ENCODE assay signal across 1 cellular context in the genomic region with DNA sequence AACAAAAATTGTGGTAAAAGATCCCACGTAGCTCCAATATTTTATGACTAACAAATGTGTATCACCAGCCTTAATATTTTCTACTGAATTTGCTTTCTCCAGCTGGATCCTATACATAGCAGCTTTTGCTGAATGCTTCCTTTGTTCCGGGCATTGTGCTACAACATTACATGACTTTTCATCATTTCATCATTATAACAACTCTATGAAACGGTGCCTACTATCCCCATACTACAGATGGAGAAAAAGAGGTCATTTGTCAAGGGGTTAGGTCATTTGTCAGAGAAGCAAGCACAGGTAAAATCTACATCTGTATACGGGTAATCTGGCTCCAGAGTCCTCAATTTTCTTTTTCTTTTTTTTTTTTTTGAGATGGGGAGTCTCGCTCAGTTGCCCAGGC.
TF ChIP-seq lines count a peak whose summit lies in the region.

No MANE protein-coding gene starts in this region.

TF ChIP-seq in WTC11, 78 proteins besides CTCF, POLR2A, EP300 and RAD21 (continued from another document):
- no peak for TF ChIP-seq JUN (CRISPR knock-in tag; IDR thresholded peaks at IDR 0.05)
- no peak for TF ChIP-seq TEAD4 (CRISPR knock-in tag; IDR thresholded peaks at IDR 0.05)
- no peak for TF ChIP-seq MYBL2 (CRISPR knock-in tag; IDR thresholded peaks at IDR 0.05)
- no peak for TF ChIP-seq ETV6 (CRISPR knock-in tag; IDR thresholded peaks at IDR 0.05)
- no peak for TF ChIP-seq ZNF423 (CRISPR knock-in tag; IDR thresholded peaks at IDR 0.05)
- TF ChIP-seq CREM (CRISPR knock-in tag; IDR thresholded peaks at IDR 0.05): no peak
- TF ChIP-seq, protein P1, sequence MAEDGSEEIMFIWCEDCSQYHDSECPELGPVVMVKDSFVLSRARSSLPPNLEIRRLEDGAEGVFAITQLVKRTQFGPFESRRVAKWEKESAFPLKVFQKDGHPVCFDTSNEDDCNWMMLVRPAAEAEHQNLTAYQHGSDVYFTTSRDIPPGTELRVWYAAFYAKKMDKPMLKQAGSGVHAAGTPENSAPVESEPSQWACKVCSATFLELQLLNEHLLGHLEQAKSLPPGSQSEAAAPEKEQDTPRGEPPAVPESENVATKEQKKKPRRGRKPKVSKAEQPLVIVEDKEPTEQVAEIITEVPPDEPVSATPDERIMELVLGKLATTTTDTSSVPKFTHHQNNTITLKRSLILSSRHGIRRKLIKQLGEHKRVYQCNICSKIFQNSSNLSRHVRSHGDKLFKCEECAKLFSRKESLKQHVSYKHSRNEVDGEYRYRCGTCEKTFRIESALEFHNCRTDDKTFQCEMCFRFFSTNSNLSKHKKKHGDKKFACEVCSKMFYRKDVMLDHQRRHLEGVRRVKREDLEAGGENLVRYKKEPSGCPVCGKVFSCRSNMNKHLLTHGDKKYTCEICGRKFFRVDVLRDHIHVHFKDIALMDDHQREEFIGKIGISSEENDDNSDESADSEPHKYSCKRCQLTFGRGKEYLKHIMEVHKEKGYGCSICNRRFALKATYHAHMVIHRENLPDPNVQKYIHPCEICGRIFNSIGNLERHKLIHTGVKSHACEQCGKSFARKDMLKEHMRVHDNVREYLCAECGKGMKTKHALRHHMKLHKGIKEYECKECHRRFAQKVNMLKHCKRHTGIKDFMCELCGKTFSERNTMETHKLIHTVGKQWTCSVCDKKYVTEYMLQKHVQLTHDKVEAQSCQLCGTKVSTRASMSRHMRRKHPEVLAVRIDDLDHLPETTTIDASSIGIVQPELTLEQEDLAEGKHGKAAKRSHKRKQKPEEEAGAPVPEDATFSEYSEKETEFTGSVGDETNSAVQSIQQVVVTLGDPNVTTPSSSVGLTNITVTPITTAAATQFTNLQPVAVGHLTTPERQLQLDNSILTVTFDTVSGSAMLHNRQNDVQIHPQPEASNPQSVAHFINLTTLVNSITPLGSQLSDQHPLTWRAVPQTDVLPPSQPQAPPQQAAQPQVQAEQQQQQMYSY (CRISPR knock-in tag; IDR thresholded peaks at IDR 0.05): no peak
